20 cellular contexts compared by ENCODE assay signal in genomic region chrY:14644161-14644952, GRCh38.
DNase-seq lines count a peak whose midpoint lies in the region; ATAC-seq, FAIRE-seq and TF ChIP-seq lines count a peak whose summit lies in the region.
"Had no signal": no experiment of that assay in that cellular context is flagged by ENCODE, and none has a peak within 500 bp of the region (broad histone marks: within the 10 kb centered on the region; RNA-seq: fewer than 3 reads in every experiment).

No MANE protein-coding gene starts in this region.

- H3K9me3 Mint-ChIP-seq in HFFc6 (no peaks in the 10 kb centered on the region), immature natural killer cell (peaks cover 0 to 5% (median 0%) of the 10 kb centered on the region in 6 donors)
- H3K9me3 Mint-ChIP-seq: activated T-helper 17 cell treated with anti-CD3 and anti-CD28 coated beads, Interleukin-2, amount 50 U/mL, for 72 hours; CD8-positive, alpha-beta memory T cell; stimulated activated memory B cell treated with anti-CD40 and anti-IgM and Interleukin-4, amounts not matched to agents 10 μg/mL and 1 μg/mL and 100 μg/mL, for 72 hours had no signal

- H3K27me3 Mint-ChIP-seq in HFFc6 (ENCODE audit: insufficient read depth) (no peaks in the 10 kb centered on the region), immature natural killer cell (ENCODE audit: low read depth in 3 of 3) (no peaks in the 10 kb centered on the region)
- H3K27me3 Mint-ChIP-seq: activated naive CD8-positive, alpha-beta T cell; activated T-helper 17 cell treated with anti-CD3 and anti-CD28 coated beads, Interleukin-2, amount 50 U/mL, for 72 hours; CD8-positive, alpha-beta memory T cell; stimulated activated memory B cell treated with anti-CD40 and anti-IgM and Interleukin-4, amounts not matched to agents 10 μg/mL and 1 μg/mL and 100 μg/mL, for 72 hours had no signal

- peaks cover 20% of the 10 kb centered on the region for H3K4me1 Mint-ChIP-seq in HFFc6 (ENCODE audit: low read depth)
- H3K4me1 Mint-ChIP-seq in immature natural killer cell: no peaks in the 10 kb centered on the region
- H3K4me1 Mint-ChIP-seq: activated T-helper 17 cell treated with anti-CD3 and anti-CD28 coated beads, Interleukin-2, amount 50 U/mL, for 72 hours; CD8-positive, alpha-beta memory T cell; stimulated activated memory B cell treated with anti-CD40 and anti-IgM and Interleukin-4, amounts not matched to agents 10 μg/mL and 1 μg/mL and 100 μg/mL, for 72 hours had no signal

- H3K36me3 ChIP-seq in bronchial epithelial cell (ENCODE audit: control insufficient read depth, insufficient read depth, low read length): no peaks in the 10 kb centered on the region
- H3K36me3 ChIP-seq: vagina had no signal

- POLR2A ChIA-PET in AG04450 (lab: Yijun Ruan, JAX): no interaction called here

- CTCF ChIA-PET in AG04450 (lab: Charles Lee): no interaction called here

- H3K4me3 ChIP-seq in AG04450 (ENCODE audit: low read depth, low read length) (no peak overlapping the region), bronchial epithelial cell (ENCODE audit: low read depth, low read length) (no peak overlapping the region)
- H3K4me3 ChIP-seq: GM12878, hepatocyte, vagina had no signal

- ATAC-seq in GM18517 (IDR thresholded peaks at IDR 0.05; ENCODE audit: unreplicated experiment) (no peak), Right ventricle myocardium superior (ENCODE audit: poor library complexity) (no peak)
- ATAC-seq: activated T-helper 17 cell treated with anti-CD3 and anti-CD28 coated beads, Interleukin-2, amount 50 U/mL, for 72 hours; GM12878; stimulated activated memory B cell treated with anti-CD40 and anti-IgM and Interleukin-4, amounts not matched to agents 10 μg/mL and 1 μg/mL and 100 μg/mL, for 72 hours had no signal

- H3K36me3 Mint-ChIP-seq in HFFc6 (ENCODE audit: low read depth): peaks cover 6% of the 10 kb centered on the region; the same call in 1 of the 2 replicates
- no peaks in the 10 kb centered on the region for H3K36me3 Mint-ChIP-seq in immature natural killer cell
- H3K36me3 Mint-ChIP-seq: activated naive CD8-positive, alpha-beta T cell; CD8-positive, alpha-beta memory T cell; stimulated activated memory B cell treated with anti-CD40 and anti-IgM and Interleukin-4, amounts not matched to agents 10 μg/mL and 1 μg/mL and 100 μg/mL, for 72 hours had no signal

- H3K27me3 ChIP-seq in AG04450 (ENCODE audit: control insufficient read depth, insufficient read depth, low read length) (no peaks in the 10 kb centered on the region), bronchial epithelial cell (ENCODE audit: control insufficient read depth, insufficient read depth, low read length) (no peaks in the 10 kb centered on the region)
- H3K27me3 ChIP-seq: hepatocyte, vagina had no signal

- H3K4me3 Mint-ChIP-seq in HFFc6: peak overlapping the region; percentile 72
- H3K4me3 Mint-ChIP-seq in immature natural killer cell: no peak overlapping the region
- H3K4me3 Mint-ChIP-seq: activated naive CD8-positive, alpha-beta T cell; activated T-helper 17 cell treated with anti-CD3 and anti-CD28 coated beads, Interleukin-2, amount 50 U/mL, for 72 hours; CD8-positive, alpha-beta memory T cell; stimulated activated memory B cell treated with anti-CD40 and anti-IgM and Interleukin-4, amounts not matched to agents 10 μg/mL and 1 μg/mL and 100 μg/mL, for 72 hours had no signal

- FAIRE-seq in bronchial epithelial cell (lab: Jason Lieb, UNC): no peak
- FAIRE-seq: colon, GM12878 had no signal

- H3K27ac Mint-ChIP-seq in HFFc6: no peak overlapping the region
- H3K27ac Mint-ChIP-seq in immature natural killer cell: no peak overlapping the region
- H3K27ac Mint-ChIP-seq: activated naive CD8-positive, alpha-beta T cell; activated T-helper 17 cell treated with anti-CD3 and anti-CD28 coated beads, Interleukin-2, amount 50 U/mL, for 72 hours; CD8-positive, alpha-beta memory T cell; stimulated activated memory B cell treated with anti-CD40 and anti-IgM and Interleukin-4, amounts not matched to agents 10 μg/mL and 1 μg/mL and 100 μg/mL, for 72 hours had no signal

- no peak for TF ChIP-seq CTCF in AG04450 (IDR thresholded peaks at IDR 0.05; ENCODE audit: low read depth, low read length)
- no peak for TF ChIP-seq CTCF in HFFc6 (IDR thresholded peaks at IDR 0.05)
- no peak for TF ChIP-seq CTCF in bronchial epithelial cell (IDR thresholded peaks at IDR 0.05; ENCODE audit: insufficient read depth, low read length, severe bottlenecking)

- no peak overlapping the region for H3K27ac ChIP-seq in AG04450 (ENCODE audit: low read depth, low read length)
- H3K27ac ChIP-seq: hepatocyte, vagina had no signal

- intact Hi-C loops in Right ventricle myocardium superior (cut with DNase I): no loop called here

- H3K9me3 ChIP-seq in AG04450 (ENCODE audit: control insufficient read depth, insufficient read depth, low read length): no peaks in the 10 kb centered on the region
- H3K9me3 ChIP-seq: vagina had no signal

- peak; percentile 44 for DNase-seq in AG04450 (ENCODE audit: low read depth, low spot score)
- peak; percentile 50 for DNase-seq in HFFc6
- peak; percentile 62 for DNase-seq in bronchial epithelial cell (ENCODE audit: low read depth)
- DNase-seq in kidney glomerular epithelial cell (lab: John Stamatoyannopoulos, UW): peak; percentile 15
- DNase-seq in stimulated activated CD4-positive, alpha-beta T cell treated with anti-CD3 and anti-CD28 coated beads, Interleukin-2, amount 100 ng/mL, for 24 hours: no peak
- no peak for DNase-seq in Right ventricle myocardium superior
- DNase-seq in immature natural killer cell: no peak
- DNase-seq: activated CD4-positive, alpha-beta T cell treated with anti-CD3 and anti-CD28 coated beads, Interleukin-2, amount 50 U/mL, for 1 hour; CD8-positive, alpha-beta memory T cell; NCI-H1436; NCI-H69; posterior cingulate gyrus had no signal

Comparison
In these comparisons a context has a peak if more than half of its experiments do, and no peak if none do; other contexts are left out.
1. DNase-seq: peak in AG04450 (single experiment), HFFc6 (single experiment), bronchial epithelial cell (single experiment) and kidney glomerular epithelial cell (single experiment); none in stimulated activated CD4-positive, alpha-beta T cell treated with anti-CD3 and anti-CD28 coated beads, Interleukin-2, amount 100 ng/mL, for 24 hours (0 of 2), Right ventricle myocardium superior (single experiment) and immature natural killer cell (0 of 3).